18 cellular contexts compared by ENCODE assay signal in the genomic region with DNA sequence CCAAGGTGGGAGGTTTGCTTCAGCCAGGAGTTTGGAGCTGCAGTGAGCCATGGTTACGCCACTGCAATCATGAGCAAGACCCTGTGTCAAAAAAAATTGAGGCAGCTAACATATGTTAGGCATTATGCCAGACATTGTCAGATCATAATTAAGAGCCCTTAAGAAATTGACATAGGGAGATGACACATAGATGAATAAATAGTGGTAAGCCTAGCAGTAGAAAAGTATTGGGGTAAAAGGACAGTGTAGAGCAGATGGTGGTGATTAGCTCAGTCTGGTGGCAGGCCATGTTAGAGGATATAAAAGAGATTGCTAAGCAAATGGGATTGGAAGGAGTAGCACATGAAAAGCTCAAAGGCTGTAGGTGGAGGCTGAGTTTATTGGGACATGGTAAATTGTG. TPM values are rescaled to one million over a fixed set of nuclear protein-coding genes. Genes with fewer than 3 reads are reported as not detected.
DNase-seq lines count a peak whose midpoint lies in the region; ATAC-seq, FAIRE-seq and TF ChIP-seq lines count a peak whose summit lies in the region.
"Had no signal": no experiment of that assay in that cellular context is flagged by ENCODE, and none has a peak within 500 bp of the region (broad histone marks: within the 10 kb centered on the region; RNA-seq: fewer than 3 reads in every experiment).

No MANE protein-coding gene starts in this region.

- H3K36me3 ChIP-seq in mucosa of rectum (ENCODE audit: control insufficient read depth in 2 of 2, insufficient read depth in 2 of 2, low read length in 2 of 2) = peaks cover 75 to 83% of the 10 kb centered on the region in 2 donors

- H3K27ac ChIP-seq in mucosa of rectum (ENCODE audit: low read depth in 2 of 2, low read length in 2 of 2) = peak overlapping the region; percentile 38 to 65

- H3K4me1 ChIP-seq in mucosa of rectum (ENCODE audit: control insufficient read depth in 2 of 2, insufficient read depth in 2 of 2, low read length in 2 of 2) = peaks cover 23 to 24% of the 10 kb centered on the region in 2 donors

- H3K4me3 ChIP-seq in mucosa of rectum (ENCODE audit: low read length in 2 of 2) = no peak overlapping the region

- H3K9me3 ChIP-seq in mucosa of rectum (ENCODE audit: control insufficient read depth in 2 of 2, low read length in 2 of 2) = no peaks in the 10 kb centered on the region

- no peak for TF ChIP-seq POLR2A in GM12892 (IDR thresholded peaks at IDR 0.05; ENCODE audit: low read depth, low read length)

- no peak overlapping the region for H3K4me3 Mint-ChIP-seq in T-helper 2 cell treated with Interferon-gamma antibody and Interleukin-4, amounts not matched to agents 5 μg/mL and 100 μg/mL, for 36 hours
- no peak overlapping the region for H3K4me3 Mint-ChIP-seq in brain
- H3K4me3 Mint-ChIP-seq: activated CD8-positive, alpha-beta memory T cell treated with anti-CD3 and anti-CD28 coated beads, Interleukin-2, amount 10 ng/mL, durations not matched to agents 7 days and 5 days; neural crest cell; T-helper 1 cell treated with Interleukin-12 subunit alpha and Interleukin-12 subunit beta and Interleukin-4 antibody, amounts not matched to agents 30 μg/mL and 1 μg/mL, for 36 hours; type B pancreatic cell had no signal

- no peaks in the 10 kb centered on the region for H3K27me3 Mint-ChIP-seq in T-helper 2 cell treated with Interferon-gamma antibody and Interleukin-4, amounts not matched to agents 5 μg/mL and 100 μg/mL, for 36 hours (ENCODE audit: low read depth)
- H3K27me3 Mint-ChIP-seq in brain = no peaks in the 10 kb centered on the region
- H3K27me3 Mint-ChIP-seq: activated CD8-positive, alpha-beta memory T cell treated with anti-CD3 and anti-CD28 coated beads, Interleukin-2, amount 10 ng/mL, durations not matched to agents 7 days and 5 days; type B pancreatic cell had no signal

- H3K27ac Mint-ChIP-seq in T-helper 2 cell treated with Interferon-gamma antibody and Interleukin-4, amounts not matched to agents 5 μg/mL and 100 μg/mL, for 36 hours = peak overlapping the region; percentile 5
- peak overlapping the region in 3 of 5 experiments; percentile 4 to 54 (median 17) for H3K27ac Mint-ChIP-seq in brain
- H3K27ac Mint-ChIP-seq: activated CD8-positive, alpha-beta memory T cell treated with anti-CD3 and anti-CD28 coated beads, Interleukin-2, amount 10 ng/mL, durations not matched to agents 7 days and 5 days; T-helper 1 cell treated with Interleukin-12 subunit alpha and Interleukin-12 subunit beta and Interleukin-4 antibody, amounts not matched to agents 30 μg/mL and 1 μg/mL, for 36 hours; type B pancreatic cell had no signal

- H3K4me1 Mint-ChIP-seq in T-helper 2 cell treated with Interferon-gamma antibody and Interleukin-4, amounts not matched to agents 5 μg/mL and 100 μg/mL, for 36 hours (ENCODE audit: low read depth) = peaks cover 4% of the 10 kb centered on the region
- H3K4me1 Mint-ChIP-seq in brain = no peaks in the 10 kb centered on the region
- H3K4me1 Mint-ChIP-seq: neural crest cell had no signal

- no peak for TF ChIP-seq CTCF in brain (conservative IDR thresholded peaks at IDR 0.05)

- FAIRE-seq in GM12892 (lab: Jason Lieb, UNC) = no peak

- ATAC-seq in HG03097 (IDR thresholded peaks at IDR 0.05; ENCODE audit: low FRiP score, unreplicated experiment) = no peak
- ATAC-seq: activated CD8-positive, alpha-beta memory T cell treated with anti-CD3 and anti-CD28 coated beads, Interleukin-2, amount 10 ng/mL, durations not matched to agents 7 days and 5 days had no signal

- peaks cover 71% of the 10 kb centered on the region for H3K36me3 Mint-ChIP-seq in T-helper 2 cell treated with Interferon-gamma antibody and Interleukin-4, amounts not matched to agents 5 μg/mL and 100 μg/mL, for 36 hours (ENCODE audit: low read depth)
- peaks cover 81% of the 10 kb centered on the region for H3K36me3 Mint-ChIP-seq in brain

- no peak overlapping the region for H3K9ac ChIP-seq in mucosa of rectum (ENCODE audit: low read depth in 1 of 2, low read length in 2 of 2)

- H3K9me3 Mint-ChIP-seq in T-helper 2 cell treated with Interferon-gamma antibody and Interleukin-4, amounts not matched to agents 5 μg/mL and 100 μg/mL, for 36 hours = no peaks in the 10 kb centered on the region
- no peaks in the 10 kb centered on the region for H3K9me3 Mint-ChIP-seq in brain
- H3K9me3 Mint-ChIP-seq: neural crest cell; T-helper 1 cell treated with Interleukin-12 subunit alpha and Interleukin-12 subunit beta and Interleukin-4 antibody, amounts not matched to agents 30 μg/mL and 1 μg/mL, for 36 hours; type B pancreatic cell had no signal

- no peak for DNase-seq in T-helper 2 cell treated with Interferon-gamma antibody and Interleukin-4, amounts not matched to agents 5 μg/mL and 100 μg/mL, for 36 hours (ENCODE audit: low spot score)
- no peak for DNase-seq in T-helper 2 cell
- peak; percentile 73 for DNase-seq in HS-5 (ENCODE audit: low read depth)
- DNase-seq in GM12892 (ENCODE audit: insufficient read length) = no peak
- DNase-seq in stimulated activated CD4-positive, alpha-beta T cell treated with anti-CD3 and anti-CD28 coated beads, Interleukin-4, amount 100 ng/mL, for 1 hour = no peak
- DNase-seq: activated CD4-positive, alpha-beta T cell treated with anti-CD3 and anti-CD28 coated beads for 1 hour; activated CD8-positive, alpha-beta memory T cell treated with anti-CD3 and anti-CD28 coated beads, Interleukin-2, amount 10 ng/mL, durations not matched to agents 7 days and 5 days; activated gamma-delta T cell treated with Interleukin-2 at 50 U/mL for 16 hours; kidney glomerular epithelial cell; mesendoderm; NCI-H1694; stimulated activated naive CD4-positive, alpha-beta T cell had no signal

- H3K27me3 ChIP-seq in mucosa of rectum (ENCODE audit: control insufficient read depth in 2 of 2, insufficient read depth in 2 of 2, low read length in 2 of 2) = no peaks in the 10 kb centered on the region

RNA-seq across cellular contexts. Expression of a gene that starts 22.6 kb away (rescaled TPM):
- 40.4 TPM for polyA plus RNA-seq in brain (ENCODE audit: insufficient read depth, low read depth, low replicate concordance)
- 6.0 TPM for polyA plus RNA-seq in GM12892 (2012; ENCODE audit: missing spikeins)

RNA-seq across cellular contexts. Expression of a gene that starts 26.6 kb away (rescaled TPM):
- 39.0 TPM for polyA plus RNA-seq in brain (ENCODE audit: insufficient read depth, low read depth, low replicate concordance)
- 24.4 TPM for polyA plus RNA-seq in GM12892 (2012; ENCODE audit: missing spikeins)

RNA-seq across cellular contexts. Expression of a gene that starts 40.3 kb away (rescaled TPM):
- polyA plus RNA-seq in brain (ENCODE audit: insufficient read depth, low read depth, low replicate concordance) = 13.4 TPM
- 4.9 TPM for polyA plus RNA-seq in GM12892 (2012; ENCODE audit: missing spikeins)

RNA-seq across cellular contexts. Expression of a gene that starts 40.5 kb away (rescaled TPM):
- polyA plus RNA-seq in brain (ENCODE audit: insufficient read depth, low read depth, low replicate concordance) = 225 TPM
- 32.1 TPM for polyA plus RNA-seq in GM12892 (2012; ENCODE audit: missing spikeins)
